1 cellular context compared by ENCODE assay signal in the genomic region with DNA sequence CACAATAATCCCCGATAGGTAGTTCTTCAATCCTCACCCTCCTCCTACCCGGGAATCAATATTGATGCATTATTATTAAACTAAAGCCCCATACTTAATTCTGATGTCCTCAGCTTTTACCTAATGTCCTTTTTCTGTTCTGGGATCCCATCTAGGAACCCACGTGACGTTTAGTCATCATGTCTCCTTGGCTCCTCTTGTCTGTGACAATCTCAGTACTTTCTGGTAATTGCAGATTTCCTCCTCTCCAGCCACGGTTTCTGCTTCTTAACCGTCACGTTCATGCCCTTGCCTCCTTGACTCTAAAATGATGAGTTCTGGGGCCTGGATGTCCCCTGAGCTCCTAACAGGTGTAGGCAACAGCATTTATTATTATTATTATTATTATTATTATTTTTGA.
TF ChIP-seq lines count a peak whose summit lies in the region.

No MANE protein-coding gene starts in this region.

TF ChIP-seq in HCT116, 20 proteins besides CTCF, POLR2A, EP300 and RAD21 (continued from another document):
- TF ChIP-seq, protein P1, sequence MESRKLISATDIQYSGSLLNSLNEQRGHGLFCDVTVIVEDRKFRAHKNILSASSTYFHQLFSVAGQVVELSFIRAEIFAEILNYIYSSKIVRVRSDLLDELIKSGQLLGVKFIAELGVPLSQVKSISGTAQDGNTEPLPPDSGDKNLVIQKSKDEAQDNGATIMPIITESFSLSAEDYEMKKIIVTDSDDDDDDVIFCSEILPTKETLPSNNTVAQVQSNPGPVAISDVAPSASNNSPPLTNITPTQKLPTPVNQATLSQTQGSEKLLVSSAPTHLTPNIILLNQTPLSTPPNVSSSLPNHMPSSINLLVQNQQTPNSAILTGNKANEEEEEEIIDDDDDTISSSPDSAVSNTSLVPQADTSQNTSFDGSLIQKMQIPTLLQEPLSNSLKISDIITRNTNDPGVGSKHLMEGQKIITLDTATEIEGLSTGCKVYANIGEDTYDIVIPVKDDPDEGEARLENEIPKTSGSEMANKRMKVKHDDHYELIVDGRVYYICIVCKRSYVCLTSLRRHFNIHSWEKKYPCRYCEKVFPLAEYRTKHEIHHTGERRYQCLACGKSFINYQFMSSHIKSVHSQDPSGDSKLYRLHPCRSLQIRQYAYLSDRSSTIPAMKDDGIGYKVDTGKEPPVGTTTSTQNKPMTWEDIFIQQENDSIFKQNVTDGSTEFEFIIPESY (IDR thresholded peaks at IDR 0.05; ENCODE audit: extremely low read depth, insufficient replicate concordance, low read length) = no peak
- TF ChIP-seq JUND (IDR thresholded peaks at IDR 0.05) = no peak
